21 cellular contexts compared by ENCODE assay signal in the genomic region with DNA sequence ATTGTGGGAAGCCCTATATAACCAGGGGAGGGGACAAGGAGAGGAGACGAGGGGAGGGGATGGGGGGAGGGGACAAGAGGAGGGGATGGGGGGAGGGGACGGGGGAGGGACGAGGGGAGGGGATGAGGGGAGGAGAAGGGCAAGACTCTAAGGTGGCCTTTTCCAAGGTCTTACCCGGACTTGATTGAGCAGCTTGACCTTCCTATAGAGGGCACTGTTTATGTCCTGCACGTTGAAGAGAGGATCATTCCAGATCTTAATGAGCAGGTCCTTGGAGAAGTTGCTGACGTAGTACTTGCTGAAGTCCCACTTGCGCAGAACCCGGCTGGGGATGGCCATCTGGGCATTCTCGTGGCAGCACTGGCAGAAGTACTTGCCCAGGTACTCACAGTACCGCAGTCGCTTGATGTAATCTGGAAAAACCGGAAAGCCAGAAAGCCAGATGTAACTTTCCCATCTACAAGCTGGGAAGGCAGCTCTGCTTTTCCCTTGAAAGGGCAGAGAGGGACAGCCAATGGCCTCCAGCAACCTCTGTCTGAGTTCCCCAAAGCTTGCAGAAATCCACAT.
"Had no signal": no experiment of that assay in that cellular context is flagged by ENCODE, and none has a peak within 500 bp of the region (broad histone marks: within the 10 kb centered on the region; RNA-seq: fewer than 3 reads in every experiment).

No MANE protein-coding gene starts in this region.

- ATAC-seq: activated CD8-positive, alpha-beta T cell treated with anti-CD3 and anti-CD28 coated beads, Interleukin-2, amount 10 ng/mL, durations not matched to agents 7 days and 5 days; activated T-cell treated with anti-CD3 and anti-CD28 coated beads, Interleukin-2, amount 50 U/mL, for 72 hours; left lobe of liver; stimulated activated effector memory CD8-positive, alpha-beta T cell treated with anti-CD3 and anti-CD28 coated beads, Interleukin-12 subunit alpha, Interleukin-12 subunit beta, amount 100 ng/mL, for 72 hours had no signal

- H3K4me1 ChIP-seq: neural progenitor cell, parathyroid adenoma had no signal

- H3K27ac Mint-ChIP-seq: activated B cell treated with CpG ODN at 0.5 μM for 24 hours; activated CD4-positive, alpha-beta T cell treated with anti-CD3 and anti-CD28 coated beads, Interleukin-2, amount 10 ng/mL, durations not matched to agents 24 days and 14 days; activated CD8-positive, alpha-beta T cell treated with anti-CD3 and anti-CD28 coated beads, Interleukin-2, amount 10 ng/mL, durations not matched to agents 7 days and 5 days; activated naive CD8-positive, alpha-beta T cell; activated T-cell treated with anti-CD3 and anti-CD28 coated beads, Interleukin-2, amount 50 U/mL, for 72 hours; brain; neural progenitor cell had no signal

- H3K4me3 Mint-ChIP-seq: activated B cell treated with CpG ODN at 0.5 μM for 24 hours; activated CD4-positive, alpha-beta T cell treated with anti-CD3 and anti-CD28 coated beads, Interleukin-2, amount 10 ng/mL, durations not matched to agents 24 days and 14 days; activated CD8-positive, alpha-beta T cell treated with anti-CD3 and anti-CD28 coated beads, Interleukin-2, amount 10 ng/mL, durations not matched to agents 7 days and 5 days; activated naive CD8-positive, alpha-beta T cell; activated T-cell treated with anti-CD3 and anti-CD28 coated beads, Interleukin-2, amount 50 U/mL, for 72 hours; brain; naive B cell; neural progenitor cell; stimulated activated effector memory CD8-positive, alpha-beta T cell treated with anti-CD3 and anti-CD28 coated beads, Interleukin-12 subunit alpha, Interleukin-12 subunit beta, amount 100 ng/mL, for 72 hours had no signal

- H3K27ac ChIP-seq: neural progenitor cell, parathyroid adenoma, thoracic aorta had no signal

- H3K27me3 Mint-ChIP-seq: activated B cell treated with CpG ODN at 0.5 μM for 24 hours; activated CD4-positive, alpha-beta T cell treated with anti-CD3 and anti-CD28 coated beads, Interleukin-2, amount 10 ng/mL, durations not matched to agents 24 days and 14 days; activated naive CD8-positive, alpha-beta T cell; brain; naive B cell had no signal

- H3K4me1 Mint-ChIP-seq: activated B cell treated with CpG ODN at 0.5 μM for 24 hours; activated CD4-positive, alpha-beta T cell treated with anti-CD3 and anti-CD28 coated beads, Interleukin-2, amount 10 ng/mL, durations not matched to agents 24 days and 14 days; neural progenitor cell had no signal

- H3K4me3 ChIP-seq: neural progenitor cell, thoracic aorta had no signal

- DNase-seq: activated B cell treated with CpG ODN at 0.5 μM for 24 hours; activated CD4-positive, alpha-beta T cell treated with anti-CD3 and anti-CD28 coated beads, Interleukin-2, amount 10 ng/mL, durations not matched to agents 24 days and 14 days; activated CD8-positive, alpha-beta memory T cell treated with anti-CD3 and anti-CD28 coated beads, Interleukin-2, amount 50 U/mL, for 48 hours; activated CD8-positive, alpha-beta T cell treated with anti-CD3 and anti-CD28 coated beads, Interleukin-2, amount 10 ng/mL, durations not matched to agents 7 days and 5 days; activated gamma-delta T cell; activated T-cell treated with anti-CD3 and anti-CD28 coated beads, Interleukin-2, amount 50 U/mL, for 72 hours; amygdala; cortex of kidney; effector CD8-positive, alpha-beta T cell; foreskin melanocyte; head of caudate nucleus; islet precursor cell; naive B cell; T-helper 2 cell had no signal

- H3K9me3 ChIP-seq: thoracic aorta had no signal

- H3K36me3 ChIP-seq: neural progenitor cell had no signal

- H3K27me3 ChIP-seq: neural progenitor cell had no signal

- H3K9me3 Mint-ChIP-seq: activated B cell treated with CpG ODN at 0.5 μM for 24 hours; brain; naive B cell; stimulated activated effector memory CD8-positive, alpha-beta T cell treated with anti-CD3 and anti-CD28 coated beads, Interleukin-12 subunit alpha, Interleukin-12 subunit beta, amount 100 ng/mL, for 72 hours had no signal
